ENCODE assay signal across 11 cellular contexts in genomic region chr5:78920604-78921003, GRCh38.
A peak's percentile ranks its signal among the peaks of the same experiment; 100 is the strongest.
DNase-seq lines count a peak whose midpoint lies in the region; FAIRE-seq and TF ChIP-seq lines count a peak whose summit lies in the region.
"Had no signal": no experiment of that assay in that cellular context is flagged by ENCODE, and none has a peak within 500 bp of the region (broad histone marks: within the 10 kb centered on the region; RNA-seq: fewer than 3 reads in every experiment).

No MANE protein-coding gene starts in this region.

- no peaks in the 10 kb centered on the region for H3K27me3 ChIP-seq in ascending aorta
- H3K27me3 ChIP-seq in keratinocyte (ENCODE audit: control insufficient read depth, extremely low read depth, insufficient read depth, low read length), result no peaks in the 10 kb centered on the region
- H3K27me3 ChIP-seq: suprapubic skin had no signal

- TF ChIP-seq CTCF in HFF-Myc (IDR thresholded peaks at IDR 0.05; ENCODE audit: low read depth, low read length, missing control alignments), result peak; percentile 33
- peak in 2 of 3 experiments; percentile 15 to 47 for TF ChIP-seq CTCF in ascending aorta (IDR thresholded peaks at IDR 0.05)
- peak in 2 of 3 experiments; percentile 46 to 49 for TF ChIP-seq CTCF in keratinocyte (optimal IDR thresholded peaks at IDR 0.05 in 1 of 3, IDR thresholded peaks at IDR 0.05 in 1 of 3, conservative IDR thresholded peaks at IDR 0.05 in 1 of 3; ENCODE audit: extremely low read depth in 1 of 3, insufficient read depth in 2 of 3, low read length in 3 of 3)

- no peak overlapping the region for H3K9ac ChIP-seq in keratinocyte (ENCODE audit: control insufficient read depth, extremely low read depth, insufficient read depth, low read length)
- H3K9ac ChIP-seq: KMS-11 had no signal

- no peak for FAIRE-seq in keratinocyte (lab: Jason Lieb, UNC)

- H3K9me1 ChIP-seq in keratinocyte (ENCODE audit: control insufficient read depth, extremely low read depth, insufficient read depth, low read length), result no peaks in the 10 kb centered on the region

- DNase-seq in AG20443 (ENCODE audit: low spot score) (peak; percentile 44), HFF-Myc (ENCODE audit: extremely low read depth, low read depth) (peak; percentile 6), ascending aorta (ENCODE audit: low spot score in 2 of 2) (no peak), keratinocyte (ENCODE audit: low read depth, low spot score) (no peak), NCI-H2227 treated with DMSO at 0.1 percent for 48 hours (lab: John Stamatoyannopoulos, UW) (no peak), NCI-H1436 treated with DMSO at 0.1 percent for 48 hours (lab: John Stamatoyannopoulos, UW) (no peak), D341Med (ENCODE audit: low spot score) (no peak), G401 (ENCODE audit: low spot score) (no peak)
- DNase-seq: T-helper 9 cell had no signal

- H3K9me3 ChIP-seq in ascending aorta, result no peaks in the 10 kb centered on the region
- H3K9me3 ChIP-seq in keratinocyte (ENCODE audit: control insufficient read depth, low read depth, low read length), result no peaks in the 10 kb centered on the region
- H3K9me3 ChIP-seq: suprapubic skin had no signal

- intact Hi-C loops in ascending aorta (cut with DNase I), result loop anchor here (5.0 kb wide), 1 partner anchor 383 kb away; no protein-coding TSS in a partner anchor

- H3K79me2 ChIP-seq in keratinocyte (ENCODE audit: control insufficient read depth, insufficient read depth, low read length), result no peaks in the 10 kb centered on the region

- in situ Hi-C loops in G401 (cut with HindIII; ENCODE audit: low sequenced_read_pairs), result no loop called here

- H3K4me3 ChIP-seq in HFF-Myc (replicated peaks; ENCODE audit: low read depth, low read length) (no peak overlapping the region), ascending aorta (no peak overlapping the region), keratinocyte (ENCODE audit: control insufficient read depth in 2 of 3, extremely low read depth in 1 of 3, insufficient read depth in 2 of 3, low read depth in 1 of 3, low read length in 3 of 3) (no peak overlapping the region)
- H3K4me3 ChIP-seq: suprapubic skin had no signal

- dilution Hi-C loops in keratinocyte (cut with MboI; ENCODE audit: extremely low pct_ligation_motif_present, low sequenced_read_pairs), result no loop called here

- no peaks in the 10 kb centered on the region for H3K4me1 ChIP-seq in ascending aorta
- H3K4me1 ChIP-seq in keratinocyte (ENCODE audit: control insufficient read depth, extremely low read depth, insufficient read depth, low read length), result no peaks in the 10 kb centered on the region
- H3K4me1 ChIP-seq: suprapubic skin had no signal

- H3K36me3 ChIP-seq in ascending aorta (no peaks in the 10 kb centered on the region), keratinocyte (ENCODE audit: control insufficient read depth in 2 of 2, extremely low read depth in 1 of 2, insufficient read depth in 2 of 2, low read length in 2 of 2) (no peaks in the 10 kb centered on the region)
- H3K36me3 ChIP-seq: suprapubic skin had no signal

- no peak overlapping the region for H2AFZ ChIP-seq in keratinocyte (ENCODE audit: control insufficient read depth, low read length)

- no peak overlapping the region for H3K27ac ChIP-seq in ascending aorta
- no peak overlapping the region for H3K27ac ChIP-seq in keratinocyte (ENCODE audit: control insufficient read depth, insufficient read depth, low read length)
- H3K27ac ChIP-seq: KMS-11, suprapubic skin had no signal

- H3K4me2 ChIP-seq in keratinocyte (ENCODE audit: control insufficient read depth, extremely low read depth, insufficient read depth, low read depth, low read length), result no peak overlapping the region
- H3K4me2 ChIP-seq: KMS-11 had no signal

- H4K20me1 ChIP-seq in keratinocyte (ENCODE audit: control insufficient read depth, extremely low read depth, insufficient read depth, low read length), result no peaks in the 10 kb centered on the region

Comparison
In these comparisons a context has a peak if more than half of its experiments do, and no peak if none do; other contexts are left out.
1. DNase-seq: peak in AG20443 (single experiment) and HFF-Myc (single experiment); none in ascending aorta (0 of 2), keratinocyte (single experiment), NCI-H2227 treated with DMSO at 0.1 percent for 48 hours (single experiment), NCI-H1436 treated with DMSO at 0.1 percent for 48 hours (single experiment), D341Med (single experiment) and G401 (single experiment).
2. Peak in every context shown above with its lines, with median percentiles within 50 percentile points of each other: CTCF ChIP-seq.